Comparison of ENCODE assay signal across 11 cellular contexts in the genomic region with DNA sequence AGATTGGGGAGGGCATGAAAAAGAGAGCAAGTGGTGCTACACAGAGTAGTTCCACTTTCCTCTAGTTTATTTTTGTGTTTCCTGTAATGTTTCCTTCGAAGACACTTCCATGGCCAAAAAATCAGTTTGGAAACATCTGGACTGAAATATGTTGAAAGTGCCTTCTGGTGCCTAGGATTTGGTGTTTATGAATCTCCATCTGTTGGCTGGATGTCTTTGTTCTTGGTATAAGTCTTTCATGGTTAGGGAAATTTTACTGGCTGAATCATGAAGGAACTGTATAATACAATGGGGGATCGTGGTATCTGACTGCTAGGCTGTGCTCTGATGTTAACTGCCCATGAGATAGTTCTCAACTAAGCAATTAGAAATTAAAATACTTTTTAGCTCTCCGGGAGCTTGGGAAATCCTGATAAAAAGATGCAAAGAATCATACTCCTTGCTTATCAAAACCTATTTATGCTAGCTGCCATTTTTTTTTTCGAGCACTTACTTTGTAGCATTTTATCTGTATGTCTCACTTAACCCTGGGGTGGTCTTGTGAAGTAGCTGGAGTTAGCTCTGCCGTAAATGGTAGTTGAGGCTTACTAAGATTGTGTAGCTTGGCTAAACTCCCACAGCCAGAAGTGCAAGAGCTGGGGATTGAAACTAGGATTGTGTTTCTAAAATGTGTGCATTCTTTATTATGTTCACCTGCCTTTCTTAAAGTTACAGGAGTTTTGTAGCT. TPM values are rescaled to one million over a fixed set of nuclear protein-coding genes. Genes with fewer than 3 reads are reported as not detected.
DNase-seq lines count a peak whose midpoint lies in the region; ATAC-seq and TF ChIP-seq lines count a peak whose summit lies in the region.
"Had no signal": no experiment of that assay in that cellular context is flagged by ENCODE, and none has a peak within 500 bp of the region (broad histone marks: within the 10 kb centered on the region; RNA-seq: fewer than 3 reads in every experiment).

No MANE protein-coding gene starts in this region.

- CTCF ChIA-PET in Calu3 (lab: Charles Lee) = interaction anchor here (0.6 to 3.1 kb wide), 2 partner anchors 12 to 776 kb away, joined by 3 to 34 read pairs; no protein-coding TSS in a partner anchor

- no TSS peak for BruUV-seq in Calu3 (replicated peaks; lab: Mats Ljungman, UMichigan)

- H3K4me1 ChIP-seq in neural progenitor cell = peaks cover 52% of the 10 kb centered on the region

- H3K27me3 ChIP-seq in neural progenitor cell = no peaks in the 10 kb centered on the region

- H3K27me3 Mint-ChIP-seq in Calu3 (ENCODE audit: unreplicated experiment) (no peaks in the 10 kb centered on the region), IgD-negative memory B cell (no peaks in the 10 kb centered on the region), neural progenitor cell (ENCODE audit: insufficient read depth, low read depth) (peaks cover 6% of the 10 kb centered on the region)

- TF ChIP-seq CTCF in Calu3 (IDR thresholded peaks at IDR 0.05; ENCODE audit: unreplicated experiment) (no peak), choroid plexus epithelial cell (conservative IDR thresholded peaks at IDR 0.05; ENCODE audit: low read depth, low read length) (no peak), neural progenitor cell (IDR thresholded peaks at IDR 0.05) (no peak)

- peak overlapping the region; percentile 38 for H3K27ac Mint-ChIP-seq in Calu3 (ENCODE audit: unreplicated experiment)
- H3K27ac Mint-ChIP-seq in IgD-negative memory B cell = peak overlapping the region; percentile 74 to 80 (median 77)
- H3K27ac Mint-ChIP-seq in neural progenitor cell = no peak overlapping the region

- H3K27ac ChIP-seq in neural progenitor cell = peak overlapping the region; percentile 74

- H3K4me1 Mint-ChIP-seq in Calu3 (ENCODE audit: low read depth, unreplicated experiment) = peaks cover 35% of the 10 kb centered on the region
- peaks cover 63 to 78% (median 67%) of the 10 kb centered on the region in 3 donors for H3K4me1 Mint-ChIP-seq in IgD-negative memory B cell
- peaks cover 28% of the 10 kb centered on the region for H3K4me1 Mint-ChIP-seq in neural progenitor cell

- no peaks in the 10 kb centered on the region for H3K36me3 ChIP-seq in neural progenitor cell

- intact Hi-C loops in Calu3 (cut with micrococcal nuclease; ENCODE audit: unreplicated experiment) = no loop called here

- H2AFZ ChIP-seq in neural progenitor cell (replicated peaks) = no peak overlapping the region

- peaks cover 97% of the 10 kb centered on the region for H3K79me2 ChIP-seq in neural progenitor cell (ENCODE audit: low read depth)

- ATAC-seq in GM21360 (IDR thresholded peaks at IDR 0.05; ENCODE audit: unreplicated experiment) = no peak

- peaks cover 15% of the 10 kb centered on the region for H3F3A ChIP-seq in neural progenitor cell (ENCODE audit: low read depth)

- H3K4me3 Mint-ChIP-seq in Calu3 (ENCODE audit: low read depth, unreplicated experiment) = no peak overlapping the region
- H3K4me3 Mint-ChIP-seq in IgD-negative memory B cell = peak overlapping the region; percentile 55 to 81 (median 60)
- H3K4me3 Mint-ChIP-seq in neural progenitor cell = no peak overlapping the region

- peaks cover 77% of the 10 kb centered on the region for H4K20me1 ChIP-seq in neural progenitor cell (ENCODE audit: low read depth)

- H3K9me3 Mint-ChIP-seq in Calu3 (ENCODE audit: low read depth, unreplicated experiment) (no peaks in the 10 kb centered on the region), IgD-negative memory B cell (no peaks in the 10 kb centered on the region), neural progenitor cell (peaks cover 18% of the 10 kb centered on the region)

- H3K4me3 ChIP-seq in choroid plexus epithelial cell (ENCODE audit: low read depth, low read length) (no peak overlapping the region), neural progenitor cell (no peak overlapping the region)

- H3K36me3 Mint-ChIP-seq in Calu3 (ENCODE audit: insufficient read depth, unreplicated experiment) (peaks cover 5% of the 10 kb centered on the region), IgD-negative memory B cell (peaks cover 2% of the 10 kb centered on the region), neural progenitor cell (peaks cover 21% of the 10 kb centered on the region)

- H3K9ac ChIP-seq in neural progenitor cell = no peak overlapping the region

- H3K4me2 ChIP-seq in neural progenitor cell = peak overlapping the region; percentile 51

- no peak for DNase-seq in Calu3
- peak; percentile 77 for DNase-seq in choroid plexus epithelial cell (ENCODE audit: low read depth)
- no peak for DNase-seq in neural progenitor cell (ENCODE audit: low spot score)
- no peak for DNase-seq in GDM1 (lab: John Stamatoyannopoulos, UW)
- no peak for DNase-seq in retina
- DNase-seq in DMS153 (lab: John Stamatoyannopoulos, UW) = no peak
- DNase-seq: cerebellar nuclear complex, NCI-H524, posterior cingulate gyrus had no signal

- no peaks in the 10 kb centered on the region for H3K9me3 ChIP-seq in neural progenitor cell (ENCODE audit: low read depth)

RNA-seq across cellular contexts. Expression of a gene that starts 22.0 kb away (rescaled TPM):
- 145 and 169 TPM in 2 replicates for total RNA-seq in Calu3 (2022)
- 152 TPM for polyA plus RNA-seq in IgD-negative memory B cell
- total RNA-seq in neural progenitor cell (ENCODE audit: low replicate concordance) = 69.0 and 73.8 TPM in 2 replicates

Comparison
In these comparisons a context has a peak if more than half of its experiments do, and no peak if none do; other contexts are left out.
1. H3K4me3 Mint-ChIP-seq: peak in IgD-negative memory B cell (4 of 4); none in Calu3 (single experiment) and neural progenitor cell (single experiment).